Comparison of ENCODE assay signal across 8 cellular contexts in the genomic region with DNA sequence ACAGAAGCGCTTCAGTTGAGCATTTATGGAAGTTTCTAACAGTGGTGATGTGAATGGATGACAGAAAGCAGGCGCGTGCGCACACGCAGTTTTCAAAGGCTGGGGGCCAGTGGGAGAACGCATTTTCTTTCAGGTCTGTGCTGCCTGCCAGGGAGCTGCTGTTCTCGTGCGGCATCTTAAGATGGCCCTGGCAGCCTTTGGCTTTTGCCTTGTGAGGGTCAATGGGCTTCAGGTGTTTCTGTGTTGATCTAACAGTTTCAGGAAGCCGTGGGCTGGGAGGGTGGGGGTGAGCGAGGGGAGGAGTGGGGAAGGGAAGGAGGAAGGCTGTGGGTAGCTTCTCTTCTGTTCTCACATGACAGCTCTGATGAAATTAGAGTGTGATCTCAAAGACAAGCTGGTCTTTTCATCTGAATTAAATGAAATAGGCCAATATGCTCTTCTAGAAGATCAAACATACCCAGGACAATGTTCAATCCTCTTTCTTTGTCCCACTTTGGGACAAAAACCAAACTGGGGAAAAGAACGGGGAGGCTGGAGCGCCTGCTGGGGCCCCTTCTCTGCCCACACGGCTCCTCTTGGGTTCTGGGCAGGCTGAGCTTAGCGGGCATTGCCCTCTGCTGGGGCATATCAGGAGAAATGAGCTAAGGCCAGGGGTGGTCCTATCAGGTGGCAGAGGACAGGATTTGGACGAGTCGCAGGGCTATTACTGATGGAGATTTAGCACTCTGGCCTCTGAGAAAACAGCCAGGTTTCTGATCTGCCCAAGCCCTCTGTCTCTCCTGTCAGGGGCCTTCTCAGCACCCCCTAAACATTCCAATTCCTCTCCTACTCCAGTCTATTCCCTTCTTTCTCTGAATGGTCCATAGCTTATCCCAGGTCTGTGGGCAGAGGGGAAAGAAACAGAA.
DNase-seq lines count a peak whose midpoint lies in the region; ATAC-seq and TF ChIP-seq lines count a peak whose summit lies in the region.

No MANE protein-coding gene starts in this region.

- H3K36me3 Mint-ChIP-seq in endodermal cell (ENCODE audit: low read depth) (no peaks in the 10 kb centered on the region), naive B cell (no peaks in the 10 kb centered on the region)

- H3K4me1 Mint-ChIP-seq in endodermal cell (peaks cover 61% of the 10 kb centered on the region), naive B cell (peaks cover 18 to 37% (median 26%) of the 10 kb centered on the region in 3 donors)

- H3K4me3 ChIP-seq in endodermal cell (ENCODE audit: low read length) (no peak overlapping the region), subcutaneous abdominal adipose tissue (ENCODE audit: low read depth in 1 of 5, low read length in 5 of 5) (peak overlapping the region in 3 of 5 donors; percentile 15 to 41 (median 17))

- H3K27ac ChIP-seq in endodermal cell (ENCODE audit: low read depth, low read length) (no peak overlapping the region), subcutaneous abdominal adipose tissue (ENCODE audit: low read depth, low read length) (peak overlapping the region; percentile 97)

- H3K9ac ChIP-seq in endodermal cell (ENCODE audit: extremely low read depth, low read length, poor library complexity, severe bottlenecking), result no peak overlapping the region
- H3K9ac ChIP-seq in subcutaneous abdominal adipose tissue (ENCODE audit: low read length in 5 of 5), result peak overlapping the region in 1 of 5 donors; percentile 44

- ATAC-seq in naive B cell (ENCODE audit: low read depth in 2 of 2), result peak; percentile 78 to 82
- ATAC-seq in HG02981 (IDR thresholded peaks at IDR 0.05; ENCODE audit: unreplicated experiment), result no peak

- H3K36me3 ChIP-seq in endodermal cell (ENCODE audit: control insufficient read depth, insufficient read depth, low read length) (no peaks in the 10 kb centered on the region), subcutaneous abdominal adipose tissue (ENCODE audit: control insufficient read depth in 5 of 5, insufficient read depth in 5 of 5, low read length in 5 of 5) (no peaks in the 10 kb centered on the region)

- no peaks in the 10 kb centered on the region for H3K9me3 Mint-ChIP-seq in endodermal cell
- no peaks in the 10 kb centered on the region for H3K9me3 Mint-ChIP-seq in naive B cell

- peak; percentile 65 for DNase-seq in DMS 273 (lab: John Stamatoyannopoulos, UW; ENCODE audit: unreplicated experiment)
- DNase-seq in DMS 273 treated with DMSO at 0.1 percent for 48 hours (lab: John Stamatoyannopoulos, UW), result no peak
- peak; percentile 47 for DNase-seq in NCI-H2107 (lab: John Stamatoyannopoulos, UW)
- peak; percentile 83 for DNase-seq in activated CD8-positive, alpha-beta memory T cell treated with anti-CD3 and anti-CD28 coated beads for 24 hours
- DNase-seq in endodermal cell, result peak; percentile 68
- DNase-seq in naive B cell, result peak; percentile 58

- H3K27me3 Mint-ChIP-seq in endodermal cell (ENCODE audit: insufficient read depth) (no peaks in the 10 kb centered on the region), naive B cell (peaks cover 0 to 6% (median 3%) of the 10 kb centered on the region in 3 donors)

- TF ChIP-seq CTCF in endodermal cell (conservative IDR thresholded peaks at IDR 0.05), result peak; percentile 46

- no peak overlapping the region for H3K4me3 Mint-ChIP-seq in endodermal cell
- H3K4me3 Mint-ChIP-seq in naive B cell, result peak overlapping the region; percentile 68 to 93 (median 79)

- 83 to 92% methylated on average over 7 to 16 of the region's 16 CpGs for WGBS in endodermal cell (ENCODE audit: insufficient coverage in 1 of 2, insufficient read length in 1 of 2), 2 experiments

- H3K27ac Mint-ChIP-seq in endodermal cell (no peak overlapping the region), naive B cell (peak overlapping the region in 5 of 6 donors; percentile 13 to 90 (median 86))

- H3K4me1 ChIP-seq in endodermal cell (ENCODE audit: control insufficient read depth, insufficient read depth, low read length), result no peaks in the 10 kb centered on the region
- peaks cover 7 to 40% (median 28%) of the 10 kb centered on the region in 5 donors for H3K4me1 ChIP-seq in subcutaneous abdominal adipose tissue (ENCODE audit: control insufficient read depth in 5 of 5, insufficient read depth in 5 of 5, low read length in 5 of 5)

- H3K9me3 ChIP-seq in endodermal cell (ENCODE audit: control insufficient read depth, low read length), result no peaks in the 10 kb centered on the region
- no peaks in the 10 kb centered on the region for H3K9me3 ChIP-seq in subcutaneous abdominal adipose tissue (ENCODE audit: control insufficient read depth in 5 of 5, low read length in 5 of 5)

- H3K27me3 ChIP-seq in endodermal cell (ENCODE audit: control insufficient read depth, insufficient read depth, low read length, poor library complexity, severe bottlenecking), result no peaks in the 10 kb centered on the region
- H3K27me3 ChIP-seq in subcutaneous abdominal adipose tissue (ENCODE audit: control insufficient read depth in 5 of 5, insufficient read depth in 4 of 5, low read length in 5 of 5), result no peaks in the 10 kb centered on the region
